1 cellular context compared by ENCODE assay signal in the genomic region with DNA sequence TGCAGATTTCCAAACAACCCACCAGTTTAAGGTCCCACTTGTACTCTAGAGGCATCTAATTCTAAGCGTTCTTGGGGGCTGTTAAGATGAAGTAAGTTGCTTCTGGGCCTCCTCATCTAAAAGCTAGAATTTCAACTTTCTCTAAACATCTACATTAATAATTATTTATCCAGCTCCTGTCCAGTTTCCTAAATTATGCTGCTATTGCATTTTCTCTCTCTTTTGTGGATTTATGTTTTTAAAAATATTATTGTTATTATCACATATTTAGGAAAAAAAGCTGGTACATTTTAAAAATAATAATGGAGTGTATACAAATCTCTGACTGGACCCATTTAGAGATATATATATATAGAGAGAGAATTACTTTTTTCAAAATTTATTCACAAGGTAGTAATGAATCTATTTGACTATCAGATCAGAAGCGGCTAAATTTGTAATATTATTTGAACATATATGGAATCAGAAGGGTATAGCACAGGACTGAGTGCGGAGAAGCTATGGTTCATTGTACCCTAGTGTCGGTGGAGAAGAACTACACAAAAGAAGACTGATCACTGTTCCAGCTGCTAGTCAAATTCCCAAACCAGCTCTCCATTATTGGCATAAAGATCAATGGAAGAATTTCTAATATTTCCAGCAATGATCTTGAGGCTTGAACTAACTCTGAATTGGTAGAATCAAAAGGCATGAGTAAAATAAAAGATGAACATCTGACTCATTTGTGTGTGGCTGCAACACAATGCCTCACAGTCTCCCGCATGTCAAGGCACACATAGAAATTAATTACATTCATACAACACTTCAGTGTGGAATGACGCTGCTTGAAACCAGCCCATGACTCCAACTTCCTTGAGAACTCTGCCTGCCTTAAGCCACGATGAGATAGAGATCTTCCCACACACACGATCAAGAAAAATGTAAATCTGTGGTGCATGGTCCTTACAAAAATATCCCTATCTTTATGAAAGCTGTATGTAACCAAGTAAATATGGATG.
TF ChIP-seq lines count a peak whose summit lies in the region.

No MANE protein-coding gene starts in this region.

TF ChIP-seq in WTC11, 78 proteins besides CTCF, POLR2A, EP300 and RAD21 (continued from another document):
- TF ChIP-seq USF2 (CRISPR knock-in tag; IDR thresholded peaks at IDR 0.05) (no peak), ZNF512 (CRISPR knock-in tag; IDR thresholded peaks at IDR 0.05; ENCODE audit: borderline replicate concordance) (no peak), IRF1 (CRISPR knock-in tag; IDR thresholded peaks at IDR 0.05) (no peak), E2F5 (CRISPR knock-in tag; IDR thresholded peaks at IDR 0.05) (no peak), CDX4 (CRISPR knock-in tag; IDR thresholded peaks at IDR 0.05; ENCODE audit: borderline replicate concordance) (no peak), ZBTB43 (CRISPR knock-in tag; IDR thresholded peaks at IDR 0.05) (no peak), ZBTB21 (CRISPR knock-in tag; IDR thresholded peaks at IDR 0.05; ENCODE audit: borderline replicate concordance) (no peak)
